In genomic region chr3:150770662-150771061, GRCh38 we compare ENCODE assay signal across 1 cellular context.
TF ChIP-seq lines count a peak whose summit lies in the region.

No MANE protein-coding gene starts in this region.

TF ChIP-seq in HepG2, 621 proteins besides CTCF, POLR2A, EP300 and RAD21 (continued from another document and continues in another):
- TF ChIP-seq, protein P1, sequence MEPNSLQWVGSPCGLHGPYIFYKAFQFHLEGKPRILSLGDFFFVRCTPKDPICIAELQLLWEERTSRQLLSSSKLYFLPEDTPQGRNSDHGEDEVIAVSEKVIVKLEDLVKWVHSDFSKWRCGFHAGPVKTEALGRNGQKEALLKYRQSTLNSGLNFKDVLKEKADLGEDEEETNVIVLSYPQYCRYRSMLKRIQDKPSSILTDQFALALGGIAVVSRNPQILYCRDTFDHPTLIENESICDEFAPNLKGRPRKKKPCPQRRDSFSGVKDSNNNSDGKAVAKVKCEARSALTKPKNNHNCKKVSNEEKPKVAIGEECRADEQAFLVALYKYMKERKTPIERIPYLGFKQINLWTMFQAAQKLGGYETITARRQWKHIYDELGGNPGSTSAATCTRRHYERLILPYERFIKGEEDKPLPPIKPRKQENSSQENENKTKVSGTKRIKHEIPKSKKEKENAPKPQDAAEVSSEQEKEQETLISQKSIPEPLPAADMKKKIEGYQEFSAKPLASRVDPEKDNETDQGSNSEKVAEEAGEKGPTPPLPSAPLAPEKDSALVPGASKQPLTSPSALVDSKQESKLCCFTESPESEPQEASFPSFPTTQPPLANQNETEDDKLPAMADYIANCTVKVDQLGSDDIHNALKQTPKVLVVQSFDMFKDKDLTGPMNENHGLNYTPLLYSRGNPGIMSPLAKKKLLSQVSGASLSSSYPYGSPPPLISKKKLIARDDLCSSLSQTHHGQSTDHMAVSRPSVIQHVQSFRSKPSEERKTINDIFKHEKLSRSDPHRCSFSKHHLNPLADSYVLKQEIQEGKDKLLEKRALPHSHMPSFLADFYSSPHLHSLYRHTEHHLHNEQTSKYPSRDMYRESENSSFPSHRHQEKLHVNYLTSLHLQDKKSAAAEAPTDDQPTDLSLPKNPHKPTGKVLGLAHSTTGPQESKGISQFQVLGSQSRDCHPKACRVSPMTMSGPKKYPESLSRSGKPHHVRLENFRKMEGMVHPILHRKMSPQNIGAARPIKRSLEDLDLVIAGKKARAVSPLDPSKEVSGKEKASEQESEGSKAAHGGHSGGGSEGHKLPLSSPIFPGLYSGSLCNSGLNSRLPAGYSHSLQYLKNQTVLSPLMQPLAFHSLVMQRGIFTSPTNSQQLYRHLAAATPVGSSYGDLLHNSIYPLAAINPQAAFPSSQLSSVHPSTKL (CRISPR knock-in tag; IDR thresholded peaks at IDR 0.05): peak; percentile 68
- TF ChIP-seq FOSL2 (CRISPR knock-in tag; IDR thresholded peaks at IDR 0.05): peak; percentile 43; the same call in 1 of the 2 replicates
- no peak for TF ChIP-seq SOX6 (IDR thresholded peaks at IDR 0.05)
- peak; percentile 44 for TF ChIP-seq SOX6 (CRISPR knock-in tag; IDR thresholded peaks at IDR 0.05)
- TF ChIP-seq SOX5 (CRISPR knock-in tag; IDR thresholded peaks at IDR 0.05; ENCODE audit: borderline replicate concordance): peak; percentile 43; the same call in 1 of the 2 replicates
- peak; percentile 95 for TF ChIP-seq ATF2 (CRISPR knock-in tag; IDR thresholded peaks at IDR 0.05)
- TF ChIP-seq CAMTA2 (CRISPR knock-in tag; IDR thresholded peaks at IDR 0.05; ENCODE audit: borderline replicate concordance): no peak
- TF ChIP-seq POGK (CRISPR knock-in tag; conservative IDR thresholded peaks at IDR 0.05): no peak
- no peak for TF ChIP-seq STAG1 (CRISPR knock-in tag; IDR thresholded peaks at IDR 0.05)
- TF ChIP-seq RXRB (CRISPR knock-in tag; IDR thresholded peaks at IDR 0.05; ENCODE audit: borderline replicate concordance): peak; percentile 38; the same call in 1 of the 2 replicates
- no peak for TF ChIP-seq TCF12 (IDR thresholded peaks at IDR 0.05)
- no peak for TF ChIP-seq TCF12 (CRISPR knock-in tag; IDR thresholded peaks at IDR 0.05)
- no peak for TF ChIP-seq ZNF776 (CRISPR knock-in tag; IDR thresholded peaks at IDR 0.05)
- TF ChIP-seq ZNF281 (CRISPR knock-in tag; IDR thresholded peaks at IDR 0.05; ENCODE audit: borderline replicate concordance): no peak
- no peak for TF ChIP-seq HNF1A (IDR thresholded peaks at IDR 0.05; ENCODE audit: low read depth)
- TF ChIP-seq HNF1A (CRISPR knock-in tag; IDR thresholded peaks at IDR 0.05; ENCODE audit: borderline replicate concordance): no peak
- TF ChIP-seq ELF1 (CRISPR knock-in tag; IDR thresholded peaks at IDR 0.05): no peak
- TF ChIP-seq ZNF512B (CRISPR knock-in tag; IDR thresholded peaks at IDR 0.05; ENCODE audit: borderline replicate concordance): no peak
- no peak for TF ChIP-seq SSRP1 (CRISPR knock-in tag; IDR thresholded peaks at IDR 0.05)
- TF ChIP-seq KLF6 (CRISPR knock-in tag; IDR thresholded peaks at IDR 0.05): no peak
- TF ChIP-seq ZNF724P (CRISPR knock-in tag; IDR thresholded peaks at IDR 0.05; ENCODE audit: borderline replicate concordance): no peak
- TF ChIP-seq, protein P2, sequence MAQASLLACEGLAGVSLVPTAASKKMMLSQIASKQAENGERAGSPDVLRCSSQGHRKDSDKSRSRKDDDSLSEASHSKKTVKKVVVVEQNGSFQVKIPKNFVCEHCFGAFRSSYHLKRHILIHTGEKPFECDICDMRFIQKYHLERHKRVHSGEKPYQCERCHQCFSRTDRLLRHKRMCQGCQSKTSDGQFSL (CRISPR knock-in tag; IDR thresholded peaks at IDR 0.05): no peak
- TF ChIP-seq KDM2A (CRISPR knock-in tag; IDR thresholded peaks at IDR 0.05; ENCODE audit: borderline replicate concordance, low read depth): no peak
- 0 out of 2 replicates have a peak, but pooled peaks have one; percentile 22 for TF ChIP-seq POGZ (CRISPR knock-in tag; IDR thresholded peaks at IDR 0.05)
- TF ChIP-seq HMG20A (CRISPR knock-in tag; IDR thresholded peaks at IDR 0.05; ENCODE audit: borderline replicate concordance): peak; percentile 48; the same call in 1 of the 2 replicates
- no peak for TF ChIP-seq ZSCAN22 (CRISPR knock-in tag; IDR thresholded peaks at IDR 0.05)
- TF ChIP-seq, protein P3, sequence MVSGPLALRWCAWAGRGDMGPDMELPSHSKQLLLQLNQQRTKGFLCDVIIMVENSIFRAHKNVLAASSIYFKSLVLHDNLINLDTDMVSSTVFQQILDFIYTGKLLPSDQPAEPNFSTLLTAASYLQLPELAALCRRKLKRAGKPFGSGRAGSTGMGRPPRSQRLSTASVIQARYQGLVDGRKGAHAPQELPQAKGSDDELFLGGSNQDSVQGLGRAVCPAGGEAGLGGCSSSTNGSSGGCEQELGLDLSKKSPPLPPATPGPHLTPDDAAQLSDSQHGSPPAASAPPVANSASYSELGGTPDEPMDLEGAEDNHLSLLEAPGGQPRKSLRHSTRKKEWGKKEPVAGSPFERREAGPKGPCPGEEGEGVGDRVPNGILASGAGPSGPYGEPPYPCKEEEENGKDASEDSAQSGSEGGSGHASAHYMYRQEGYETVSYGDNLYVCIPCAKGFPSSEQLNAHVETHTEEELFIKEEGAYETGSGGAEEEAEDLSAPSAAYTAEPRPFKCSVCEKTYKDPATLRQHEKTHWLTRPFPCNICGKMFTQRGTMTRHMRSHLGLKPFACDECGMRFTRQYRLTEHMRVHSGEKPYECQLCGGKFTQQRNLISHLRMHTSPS (CRISPR knock-in tag; IDR thresholded peaks at IDR 0.05; ENCODE audit: low read depth): no peak
- TF ChIP-seq SUZ12 (IDR thresholded peaks at IDR 0.05; ENCODE audit: low read depth, low read length): no peak
- peak; percentile 77 for TF ChIP-seq JUND (CRISPR knock-in tag; IDR thresholded peaks at IDR 0.05)
- TF ChIP-seq MAX (IDR thresholded peaks at IDR 0.05): peak; percentile 16; the same call in 1 of the 2 replicates
- no peak for TF ChIP-seq POLR2AphosphoS5 (IDR thresholded peaks at IDR 0.05; ENCODE audit: low read depth, low read length)
- no peak for TF ChIP-seq GZF1 (CRISPR knock-in tag; IDR thresholded peaks at IDR 0.05)
